Comparison of ENCODE assay signal across 26 cellular contexts in genomic region chr3:136050250-136050649, GRCh38.
"Had no signal": no experiment of that assay in that cellular context is flagged by ENCODE, and none has a peak within 500 bp of the region (broad histone marks: within the 10 kb centered on the region; RNA-seq: fewer than 3 reads in every experiment).

No MANE protein-coding gene starts in this region.

- H2AFZ ChIP-seq: hepatocyte, neural progenitor cell, parathyroid adenoma had no signal

- H3K9ac ChIP-seq: neural progenitor cell, parathyroid adenoma had no signal

- H3K36me3 Mint-ChIP-seq: stimulated activated naive B cell treated with anti-CD40 and anti-IgM and Interleukin-4, amounts not matched to agents 10 μg/mL and 1 μg/mL and 100 μg/mL, for 72 hours had no signal

- H3K27ac Mint-ChIP-seq: mesothelial cell of epicardium; naive thymus-derived CD4-positive, alpha-beta T cell; nephron; neural progenitor cell; stimulated activated naive B cell treated with anti-CD40 and anti-IgM and Interleukin-4, amounts not matched to agents 10 μg/mL and 1 μg/mL and 100 μg/mL, for 72 hours; stimulated activated naive CD8-positive, alpha-beta T cell treated with anti-CD3 and anti-CD28 coated beads, Interleukin-15, Interleukin-2, amounts not matched to agents 100 ng/mL and 50 ng/mL, for 24 hours had no signal

- H3K4me2 ChIP-seq: hepatocyte, neural progenitor cell had no signal

- H3K36me3 ChIP-seq: prostate gland, spleen had no signal

- H3K4me1 Mint-ChIP-seq: mesothelial cell of epicardium; naive thymus-derived CD4-positive, alpha-beta T cell; nephron; neural progenitor cell; stimulated activated naive B cell treated with anti-CD40 and anti-IgM and Interleukin-4, amounts not matched to agents 10 μg/mL and 1 μg/mL and 100 μg/mL, for 72 hours had no signal

- H3K4me3 ChIP-seq: esophagus squamous epithelium, hepatocyte, mucosa of descending colon, neural progenitor cell, prostate gland, sigmoid colon, skin epidermis, spleen, thoracic aorta, tibial nerve, upper lobe of left lung had no signal

- H3K4me3 Mint-ChIP-seq: effector memory CD8-positive, alpha-beta T cell; mesothelial cell of epicardium; naive thymus-derived CD4-positive, alpha-beta T cell; nephron; neural progenitor cell; stimulated activated naive B cell treated with anti-CD40 and anti-IgM and Interleukin-4, amounts not matched to agents 10 μg/mL and 1 μg/mL and 100 μg/mL, for 72 hours; stimulated activated naive CD8-positive, alpha-beta T cell treated with anti-CD3 and anti-CD28 coated beads, Interleukin-15, Interleukin-2, amounts not matched to agents 100 ng/mL and 50 ng/mL, for 24 hours had no signal

- DNase-seq: cortex of kidney; effector memory CD8-positive, alpha-beta T cell; erythroblast; esophagus squamous epithelium; head of caudate nucleus; kidney; mesenchymal stem cell; mucosa of descending colon; naive thymus-derived CD4-positive, alpha-beta T cell; right cardiac atrium; sigmoid colon; spleen; stimulated activated CD4-positive, alpha-beta T cell treated with anti-CD3 and anti-CD28 coated beads, Interleukin-4, amount 100 ng/mL, for 4 hours; stimulated activated naive B cell treated with anti-CD40 and anti-IgM and Interleukin-4, amounts not matched to agents 10 μg/mL and 1 μg/mL and 100 μg/mL, for 72 hours; upper lobe of left lung had no signal

- H3K9me3 ChIP-seq: esophagus squamous epithelium, mucosa of descending colon, prostate gland, sigmoid colon, spleen, thoracic aorta, tibial nerve, upper lobe of left lung had no signal

- H3K27ac ChIP-seq: esophagus squamous epithelium, hepatocyte, neural progenitor cell, parathyroid adenoma, prostate gland, sigmoid colon, skin epidermis, spleen, thoracic aorta, tibial nerve, upper lobe of left lung had no signal

- H3K4me1 ChIP-seq: esophagus squamous epithelium, neural progenitor cell, parathyroid adenoma, prostate gland, sigmoid colon, spleen, tibial nerve, upper lobe of left lung had no signal

- H3K79me2 ChIP-seq: hepatocyte, parathyroid adenoma had no signal

- H3K9me3 Mint-ChIP-seq: effector memory CD8-positive, alpha-beta T cell; mesothelial cell of epicardium; nephron; neural progenitor cell; stimulated activated naive B cell treated with anti-CD40 and anti-IgM and Interleukin-4, amounts not matched to agents 10 μg/mL and 1 μg/mL and 100 μg/mL, for 72 hours; stimulated activated naive CD8-positive, alpha-beta T cell treated with anti-CD3 and anti-CD28 coated beads, Interleukin-15, Interleukin-2, amounts not matched to agents 100 ng/mL and 50 ng/mL, for 24 hours had no signal

- ATAC-seq: effector memory CD8-positive, alpha-beta T cell; left lobe of liver; mucosa of descending colon; naive thymus-derived CD4-positive, alpha-beta T cell; right cardiac atrium; stimulated activated naive B cell treated with anti-CD40 and anti-IgM and Interleukin-4, amounts not matched to agents 10 μg/mL and 1 μg/mL and 100 μg/mL, for 72 hours had no signal

- H3K27me3 ChIP-seq: esophagus squamous epithelium, hepatocyte, neural progenitor cell, sigmoid colon, spleen, tibial nerve, upper lobe of left lung had no signal
